ENCODE assay signal across 10 cellular contexts in the genomic region with DNA sequence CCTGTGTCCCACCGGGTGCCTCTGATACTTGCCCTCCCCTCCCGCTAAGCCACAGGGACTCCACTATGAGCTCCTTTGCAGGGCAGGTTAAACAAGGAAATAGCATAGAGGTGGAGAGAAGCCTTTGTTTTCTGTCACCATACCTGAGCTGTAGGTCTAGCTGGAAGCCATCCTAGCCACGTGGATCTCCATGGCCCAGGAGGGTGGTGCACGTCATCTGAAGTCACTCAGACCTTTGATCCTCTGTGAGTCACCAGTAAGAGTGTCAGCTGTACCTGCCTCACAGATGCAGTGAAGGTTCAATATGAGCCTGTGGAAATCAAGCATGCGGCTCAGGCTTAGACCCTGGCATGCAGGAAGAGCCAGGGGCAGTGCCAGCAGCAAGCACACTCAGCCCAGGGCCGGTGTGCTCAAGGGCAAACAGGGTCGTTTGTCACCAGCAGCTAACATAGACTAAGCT. TPM values are rescaled to one million over a fixed set of nuclear protein-coding genes. Genes with fewer than 3 reads are reported as not detected.
DNase-seq lines count a peak whose midpoint lies in the region; ATAC-seq and TF ChIP-seq lines count a peak whose summit lies in the region.
"Had no signal": no experiment of that assay in that cellular context is flagged by ENCODE, and none has a peak within 500 bp of the region (broad histone marks: within the 10 kb centered on the region; RNA-seq: fewer than 3 reads in every experiment).

No MANE protein-coding gene starts in this region.

- H3K4me3 ChIP-seq in BLaER1 (no peak overlapping the region), right cardiac atrium (ENCODE audit: low read length) (no peak overlapping the region)
- H3K4me3 ChIP-seq: GM12878 had no signal

- H3K27me3 ChIP-seq in BLaER1 = no peaks in the 10 kb centered on the region
- no peaks in the 10 kb centered on the region for H3K27me3 ChIP-seq in right cardiac atrium (ENCODE audit: control insufficient read depth, insufficient read depth)

- H3K27me3 Mint-ChIP-seq in Calu3 (ENCODE audit: unreplicated experiment) = no peaks in the 10 kb centered on the region

- DNase-seq in Calu3 (peak; percentile 76), RKO (ENCODE audit: low spot score) (peak; percentile 50), right cardiac atrium (no peak), retina (no peak), amygdala (lab: John Stamatoyannopoulos, UW) (no peak), HEK293T (ENCODE audit: extremely low spot score) (no peak)
- DNase-seq in effector CD8-positive, alpha-beta T cell (lab: John Stamatoyannopoulos, UW) = no peak
- DNase-seq: HCEC 1CT had no signal

- H3K9ac ChIP-seq in BLaER1 = no peak overlapping the region

- no peaks in the 10 kb centered on the region for H3K9me3 Mint-ChIP-seq in Calu3 (ENCODE audit: low read depth, unreplicated experiment)

- no peak overlapping the region for H3K27ac Mint-ChIP-seq in Calu3 (ENCODE audit: unreplicated experiment)

- intact Hi-C loops in Calu3 (cut with micrococcal nuclease; ENCODE audit: unreplicated experiment) = no loop called here
- intact Hi-C loops in right cardiac atrium (cut with DNase I) = no loop called here

- peaks cover 21% of the 10 kb centered on the region for H3K4me1 ChIP-seq in BLaER1
- no peaks in the 10 kb centered on the region for H3K4me1 ChIP-seq in right cardiac atrium (ENCODE audit: control insufficient read depth, insufficient read depth, low read length)

- peaks cover 13% of the 10 kb centered on the region for H3K9me3 ChIP-seq in BLaER1
- no peaks in the 10 kb centered on the region for H3K9me3 ChIP-seq in right cardiac atrium (ENCODE audit: control insufficient read depth, low read length)

- H3K4me1 Mint-ChIP-seq in Calu3 (ENCODE audit: low read depth, unreplicated experiment) = peaks cover 11% of the 10 kb centered on the region

- H3K4me3 Mint-ChIP-seq in Calu3 (ENCODE audit: low read depth, unreplicated experiment) = no peak overlapping the region

- CTCF ChIA-PET in Calu3 (lab: Charles Lee) = interaction anchor here (0.6 kb wide), 1 partner anchor 105 kb away, joined by 4 read pairs; no protein-coding TSS in a partner anchor
- CTCF ChIA-PET in HEK293T (lab: Yijun Ruan, JAX) = interaction anchor here (0.7 kb wide), 1 partner anchor 9 kb away, joined by 3 read pairs; no protein-coding TSS in a partner anchor

- TF ChIP-seq CTCF in Calu3 (IDR thresholded peaks at IDR 0.05; ENCODE audit: unreplicated experiment) = no peak

- 70% methylated on average over 7 of the region's 7 CpGs for WGBS in right cardiac atrium

- POLR2A ChIA-PET in HEK293T (lab: Yijun Ruan, JAX) = interaction anchor here (0.7 kb wide), 1 partner anchor 191 kb away, joined by 4 read pairs; no protein-coding TSS in a partner anchor

- H4K20me1 ChIP-seq in BLaER1 = no peaks in the 10 kb centered on the region

- 0 out of 2 replicates have a peak overlapping the region, but pooled peaks have one; percentile 2 for H3K4me2 ChIP-seq in BLaER1

- ATAC-seq in right cardiac atrium = peak; percentile 35 to 59
- ATAC-seq: GM12878 had no signal

- peaks cover 46% of the 10 kb centered on the region for H3K36me3 ChIP-seq in BLaER1

- H3K27ac ChIP-seq in BLaER1 (no peak overlapping the region), right cardiac atrium (ENCODE audit: low read length) (no peak overlapping the region)

- H3K36me3 Mint-ChIP-seq in Calu3 (ENCODE audit: insufficient read depth, unreplicated experiment) = peaks cover 5% of the 10 kb centered on the region

- no TSS peak for BruUV-seq in Calu3 (replicated peaks; lab: Mats Ljungman, UMichigan)

TF ChIP-seq in HEK293T, 16 proteins besides CTCF, POLR2A, EP300 and RAD21:
- TF ChIP-seq HDGF (IDR thresholded peaks at IDR 0.05; ENCODE audit: borderline replicate concordance) (no peak), FOXK2 (IDR thresholded peaks at IDR 0.05) (no peak), FOXA1 (IDR thresholded peaks at IDR 0.05) (no peak), SUZ12 (IDR thresholded peaks at IDR 0.05) (no peak), ARNT (IDR thresholded peaks at IDR 0.05) (no peak), BHLHE40 (IDR thresholded peaks at IDR 0.05; ENCODE audit: borderline replicate concordance) (no peak), CTBP1 (IDR thresholded peaks at IDR 0.05; ENCODE audit: borderline replicate concordance) (no peak), TARDBP (IDR thresholded peaks at IDR 0.05) (no peak), FOXM1 (IDR thresholded peaks at IDR 0.05; ENCODE audit: borderline replicate concordance) (no peak), SP1 (IDR thresholded peaks at IDR 0.05) (no peak), LEF1 (IDR thresholded peaks at IDR 0.05; ENCODE audit: borderline replicate concordance) (no peak), L3MBTL2 (conservative IDR thresholded peaks at IDR 0.05) (no peak), NFRKB (IDR thresholded peaks at IDR 0.05) (no peak), ZNF384 (IDR thresholded peaks at IDR 0.05) (no peak), ELF4 (IDR thresholded peaks at IDR 0.05) (no peak)
- TF ChIP-seq, protein P1, sequence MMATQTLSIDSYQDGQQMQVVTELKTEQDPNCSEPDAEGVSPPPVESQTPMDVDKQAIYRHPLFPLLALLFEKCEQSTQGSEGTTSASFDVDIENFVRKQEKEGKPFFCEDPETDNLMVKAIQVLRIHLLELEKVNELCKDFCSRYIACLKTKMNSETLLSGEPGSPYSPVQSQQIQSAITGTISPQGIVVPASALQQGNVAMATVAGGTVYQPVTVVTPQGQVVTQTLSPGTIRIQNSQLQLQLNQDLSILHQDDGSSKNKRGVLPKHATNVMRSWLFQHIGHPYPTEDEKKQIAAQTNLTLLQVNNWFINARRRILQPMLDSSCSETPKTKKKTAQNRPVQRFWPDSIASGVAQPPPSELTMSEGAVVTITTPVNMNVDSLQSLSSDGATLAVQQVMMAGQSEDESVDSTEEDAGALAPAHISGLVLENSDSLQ (IDR thresholded peaks at IDR 0.05) = no peak

RNA-seq across cellular contexts. Expression of a gene that starts 55.1 kb away (rescaled TPM):
- total RNA-seq in Calu3 (2022) (40.3 and 78.9 TPM in 2 replicates), right cardiac atrium (10 to 100 TPM; 37.6 to 88.3 (median 52.9) TPM)
- 77.8 TPM for polyA plus RNA-seq in right cardiac atrium

Comparison
In these comparisons a context has a peak if more than half of its experiments do, and no peak if none do; other contexts are left out.
1. DNase-seq: peak in Calu3 (single experiment) and RKO (single experiment); none in right cardiac atrium (0 of 3), retina (single experiment), amygdala (0 of 56), HEK293T (single experiment) and effector CD8-positive, alpha-beta T cell (single experiment).